ENCODE assay signal across 17 cellular contexts in the genomic region with DNA sequence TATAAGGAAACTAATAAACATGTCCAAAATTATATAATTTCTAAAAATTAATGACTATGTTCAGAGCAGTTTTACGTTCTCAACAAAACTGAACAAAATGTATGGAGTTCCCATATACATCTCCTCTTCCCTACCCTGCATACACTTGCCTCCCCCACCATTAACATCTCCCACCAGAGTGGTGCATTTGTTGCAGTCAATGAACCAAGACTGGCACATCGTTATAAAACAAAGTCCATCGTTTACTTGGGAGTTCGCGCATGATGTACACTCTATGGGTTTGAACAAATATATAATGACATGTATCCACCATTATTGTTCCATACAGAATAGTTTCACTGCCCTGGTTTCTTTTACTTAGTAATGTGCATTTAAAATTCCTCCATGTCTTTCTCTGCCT.
DNase-seq lines count a peak whose midpoint lies in the region; ATAC-seq lines count a peak whose summit lies in the region.
"Had no signal": no experiment of that assay in that cellular context is flagged by ENCODE, and none has a peak within 500 bp of the region (broad histone marks: within the 10 kb centered on the region; RNA-seq: fewer than 3 reads in every experiment).

No MANE protein-coding gene starts in this region.

- DNase-seq in DMS53 (lab: John Stamatoyannopoulos, UW), result peak; percentile 19
- DNase-seq in DMS53 treated with DMSO at 0.1 percent for 48 hours (lab: John Stamatoyannopoulos, UW; ENCODE audit: unreplicated experiment), result no peak
- DNase-seq in NCI-H748 (lab: John Stamatoyannopoulos, UW; ENCODE audit: unreplicated experiment), result peak; percentile 72
- no peak for DNase-seq in NCI-H748 treated with DMSO at 0.1 percent for 48 hours (lab: John Stamatoyannopoulos, UW)
- DNase-seq in NCI-H69 (lab: John Stamatoyannopoulos, UW), result peak; percentile 69
- peak; percentile 34 for DNase-seq in retina
- no peak for DNase-seq in mucosa of gallbladder (ENCODE audit: low spot score)
- DNase-seq: ACHN; CD4-positive, alpha-beta memory T cell; EL; HFFc6; MM.1S; NCI-H1930; NCI-H2171; Peyer's patch; T-cell had no signal

- ATAC-seq in HG02981 (IDR thresholded peaks at IDR 0.05; ENCODE audit: unreplicated experiment), result no peak
- ATAC-seq: T-cell had no signal

Comparison
In these comparisons a context has a peak if more than half of its experiments do, and no peak if none do; other contexts are left out.
1. DNase-seq: peak in DMS53 (single experiment), NCI-H748 (single experiment), NCI-H69 (single experiment) and retina (single experiment); none in DMS53 treated with DMSO at 0.1 percent for 48 hours (single experiment), NCI-H748 treated with DMSO at 0.1 percent for 48 hours (single experiment) and mucosa of gallbladder (single experiment).